In the genomic region with DNA sequence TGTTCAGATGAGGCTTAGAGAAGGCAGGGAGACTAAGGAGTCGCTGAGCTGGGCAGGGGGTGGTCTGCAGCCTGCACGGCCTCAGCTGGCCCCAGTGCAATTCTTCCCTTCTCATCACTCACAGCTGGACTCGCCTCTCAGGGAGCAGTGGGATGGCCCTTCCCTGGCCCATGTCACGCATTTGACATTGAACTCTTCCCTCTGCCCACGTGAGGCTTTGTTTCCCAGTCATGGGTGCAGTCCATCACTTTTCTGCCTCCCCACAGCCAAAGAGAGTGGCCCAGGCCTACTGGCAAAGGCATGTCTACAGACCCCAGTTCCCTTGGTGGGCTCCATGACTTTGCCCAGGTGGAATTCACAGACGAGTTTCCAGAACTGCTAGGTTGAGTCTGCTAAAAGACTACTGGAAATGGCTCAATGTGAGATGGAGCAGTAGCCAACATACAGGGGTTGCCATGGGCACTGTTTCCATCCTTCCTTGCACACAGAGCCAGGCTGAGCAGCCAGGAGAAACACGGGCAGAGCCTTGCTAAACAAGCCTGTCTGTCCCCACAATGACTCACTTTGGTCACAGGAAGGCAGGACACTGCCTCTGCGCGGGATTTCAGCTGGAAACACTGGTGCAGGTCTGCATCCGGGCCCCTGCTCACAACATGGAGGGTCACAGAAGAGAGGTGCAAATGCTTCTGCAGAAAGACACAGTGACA, we compare ENCODE assay signal across 15 cellular contexts.
DNase-seq lines count a peak whose midpoint lies in the region; TF ChIP-seq lines count a peak whose summit lies in the region.
"Had no signal": no experiment of that assay in that cellular context is flagged by ENCODE, and none has a peak within 500 bp of the region (broad histone marks: within the 10 kb centered on the region; RNA-seq: fewer than 3 reads in every experiment).

No MANE protein-coding gene starts in this region.

- H3K27ac Mint-ChIP-seq in activated CD4-positive, alpha-beta memory T cell treated with anti-CD3 and anti-CD28 coated beads, Interleukin-2, amount 10 ng/mL, durations not matched to agents 7 days and 5 days = no peak overlapping the region
- no peak overlapping the region for H3K27ac Mint-ChIP-seq in activated CD4-positive, alpha-beta memory T cell treated with anti-CD3 and anti-CD28 coated beads for 36 hours
- H3K27ac Mint-ChIP-seq in osteocyte (ENCODE audit: unreplicated experiment) = no peak overlapping the region
- H3K27ac Mint-ChIP-seq: CD4-positive, alpha-beta memory T cell; GM23338 had no signal

- no peak overlapping the region for H3K4me3 ChIP-seq in coronary artery
- H3K4me3 ChIP-seq: GM23338, K562, SJCRH30 had no signal

- TF ChIP-seq CTCF in coronary artery (IDR thresholded peaks at IDR 0.05) (no peak), osteocyte (IDR thresholded peaks at IDR 0.05) (no peak)

- peak overlapping the region; percentile 40 to 84 for H3K27ac ChIP-seq in coronary artery
- H3K27ac ChIP-seq: SJCRH30 had no signal

- no peaks in the 10 kb centered on the region for H3K4me1 Mint-ChIP-seq in activated CD4-positive, alpha-beta memory T cell treated with anti-CD3 and anti-CD28 coated beads, Interleukin-2, amount 10 ng/mL, durations not matched to agents 7 days and 5 days
- no peaks in the 10 kb centered on the region for H3K4me1 Mint-ChIP-seq in activated CD4-positive, alpha-beta memory T cell treated with anti-CD3 and anti-CD28 coated beads for 36 hours (ENCODE audit: low read depth)
- peaks cover 19% of the 10 kb centered on the region for H3K4me1 Mint-ChIP-seq in osteocyte (ENCODE audit: unreplicated experiment)
- H3K4me1 Mint-ChIP-seq: CD4-positive, alpha-beta memory T cell; GM23338 had no signal

- no peak overlapping the region for H3K4me3 Mint-ChIP-seq in activated CD4-positive, alpha-beta memory T cell treated with anti-CD3 and anti-CD28 coated beads, Interleukin-2, amount 10 ng/mL, durations not matched to agents 7 days and 5 days
- H3K4me3 Mint-ChIP-seq in activated CD4-positive, alpha-beta memory T cell treated with anti-CD3 and anti-CD28 coated beads for 36 hours = no peak overlapping the region
- H3K4me3 Mint-ChIP-seq in osteocyte (ENCODE audit: unreplicated experiment) = no peak overlapping the region
- H3K4me3 Mint-ChIP-seq: CD4-positive, alpha-beta memory T cell; GM23338 had no signal

- no peaks in the 10 kb centered on the region for H3K9me3 Mint-ChIP-seq in activated CD4-positive, alpha-beta memory T cell treated with anti-CD3 and anti-CD28 coated beads, Interleukin-2, amount 10 ng/mL, durations not matched to agents 7 days and 5 days
- peaks cover 8% of the 10 kb centered on the region for H3K9me3 Mint-ChIP-seq in activated CD4-positive, alpha-beta memory T cell treated with anti-CD3 and anti-CD28 coated beads for 36 hours
- H3K9me3 Mint-ChIP-seq in osteocyte (ENCODE audit: unreplicated experiment) = peaks cover 12% of the 10 kb centered on the region

- CTCF ChIA-PET in activated CD4-positive, alpha-beta memory T cell treated with anti-CD3 and anti-CD28 coated beads, Interleukin-2, amount 10 ng/mL, durations not matched to agents 7 days and 5 days (lab: Charles Lee) = interaction anchor here (1.0 kb wide), 1 partner anchor 60 kb away, joined by 3 read pairs; no protein-coding TSS in a partner anchor
- CTCF ChIA-PET in activated CD4-positive, alpha-beta memory T cell treated with anti-CD3 and anti-CD28 coated beads for 36 hours (lab: Charles Lee) = no interaction called here

- POLR2A ChIA-PET in activated CD4-positive, alpha-beta memory T cell treated with anti-CD3 and anti-CD28 coated beads, Interleukin-2, amount 10 ng/mL, durations not matched to agents 7 days and 5 days (lab: Charles Lee) = no interaction called here
- POLR2A ChIA-PET in activated CD4-positive, alpha-beta memory T cell treated with anti-CD3 and anti-CD28 coated beads for 36 hours (lab: Charles Lee) = no interaction called here

- DNase-seq in activated CD4-positive, alpha-beta memory T cell treated with anti-CD3 and anti-CD28 coated beads, Interleukin-2, amount 10 ng/mL, durations not matched to agents 7 days and 5 days = peak; percentile 4
- no peak for DNase-seq in activated CD4-positive, alpha-beta memory T cell treated with anti-CD3 and anti-CD28 coated beads for 36 hours
- DNase-seq in coronary artery (ENCODE audit: low spot score) = peak; percentile 88
- peak; percentile 77 for DNase-seq in osteocyte (ENCODE audit: extremely low spot score, unreplicated experiment)
- no peak for DNase-seq in NOMO-1 treated with DMSO at 0.1 percent for 48 hours (lab: John Stamatoyannopoulos, UW; ENCODE audit: unreplicated experiment)
- no peak for DNase-seq in NK-92 treated with Interleukin-12 subunit alpha and Interleukin-12 subunit beta, amount 100 ng/mL, for 24 hours (lab: John Stamatoyannopoulos, UW)
- no peak for DNase-seq in NCI-H345 treated with DMSO at 0.1 percent for 48 hours (lab: John Stamatoyannopoulos, UW; ENCODE audit: unreplicated experiment)
- DNase-seq: CD4-positive, alpha-beta memory T cell; NCI-H1694 treated with DMSO at 0.1 percent for 48 hours; NCI-H2227 treated with DMSO at 0.1 percent for 48 hours; NCI-H524; NCI-H82; SJCRH30 had no signal

- intact Hi-C loops in activated CD4-positive, alpha-beta memory T cell treated with anti-CD3 and anti-CD28 coated beads for 36 hours (cut with micrococcal nuclease) = no loop called here

- no peaks in the 10 kb centered on the region for H3K36me3 Mint-ChIP-seq in activated CD4-positive, alpha-beta memory T cell treated with anti-CD3 and anti-CD28 coated beads, Interleukin-2, amount 10 ng/mL, durations not matched to agents 7 days and 5 days (ENCODE audit: low read depth)
- H3K36me3 Mint-ChIP-seq in activated CD4-positive, alpha-beta memory T cell treated with anti-CD3 and anti-CD28 coated beads for 36 hours = no peaks in the 10 kb centered on the region
- peaks cover 13% of the 10 kb centered on the region for H3K36me3 Mint-ChIP-seq in osteocyte (ENCODE audit: unreplicated experiment)
- H3K36me3 Mint-ChIP-seq: CD4-positive, alpha-beta memory T cell had no signal

- H3K27me3 Mint-ChIP-seq in activated CD4-positive, alpha-beta memory T cell treated with anti-CD3 and anti-CD28 coated beads, Interleukin-2, amount 10 ng/mL, durations not matched to agents 7 days and 5 days = peaks cover 19% of the 10 kb centered on the region
- peaks cover 14% of the 10 kb centered on the region for H3K27me3 Mint-ChIP-seq in activated CD4-positive, alpha-beta memory T cell treated with anti-CD3 and anti-CD28 coated beads for 36 hours
- no peaks in the 10 kb centered on the region for H3K27me3 Mint-ChIP-seq in osteocyte (ENCODE audit: unreplicated experiment)

Comparison
In these comparisons a context has a peak if more than half of its experiments do, and no peak if none do; other contexts are left out.
1. DNase-seq: peak in activated CD4-positive, alpha-beta memory T cell treated with anti-CD3 and anti-CD28 coated beads, Interleukin-2, amount 10 ng/mL, durations not matched to agents 7 days and 5 days (single experiment), coronary artery (single experiment) and osteocyte (single experiment); none in activated CD4-positive, alpha-beta memory T cell treated with anti-CD3 and anti-CD28 coated beads for 36 hours (single experiment), NOMO-1 treated with DMSO at 0.1 percent for 48 hours (single experiment), NK-92 treated with Interleukin-12 subunit alpha and Interleukin-12 subunit beta, amount 100 ng/mL, for 24 hours (single experiment) and NCI-H345 treated with DMSO at 0.1 percent for 48 hours (single experiment).